Comparison of ENCODE assay signal across 1 cellular context in the genomic region with DNA sequence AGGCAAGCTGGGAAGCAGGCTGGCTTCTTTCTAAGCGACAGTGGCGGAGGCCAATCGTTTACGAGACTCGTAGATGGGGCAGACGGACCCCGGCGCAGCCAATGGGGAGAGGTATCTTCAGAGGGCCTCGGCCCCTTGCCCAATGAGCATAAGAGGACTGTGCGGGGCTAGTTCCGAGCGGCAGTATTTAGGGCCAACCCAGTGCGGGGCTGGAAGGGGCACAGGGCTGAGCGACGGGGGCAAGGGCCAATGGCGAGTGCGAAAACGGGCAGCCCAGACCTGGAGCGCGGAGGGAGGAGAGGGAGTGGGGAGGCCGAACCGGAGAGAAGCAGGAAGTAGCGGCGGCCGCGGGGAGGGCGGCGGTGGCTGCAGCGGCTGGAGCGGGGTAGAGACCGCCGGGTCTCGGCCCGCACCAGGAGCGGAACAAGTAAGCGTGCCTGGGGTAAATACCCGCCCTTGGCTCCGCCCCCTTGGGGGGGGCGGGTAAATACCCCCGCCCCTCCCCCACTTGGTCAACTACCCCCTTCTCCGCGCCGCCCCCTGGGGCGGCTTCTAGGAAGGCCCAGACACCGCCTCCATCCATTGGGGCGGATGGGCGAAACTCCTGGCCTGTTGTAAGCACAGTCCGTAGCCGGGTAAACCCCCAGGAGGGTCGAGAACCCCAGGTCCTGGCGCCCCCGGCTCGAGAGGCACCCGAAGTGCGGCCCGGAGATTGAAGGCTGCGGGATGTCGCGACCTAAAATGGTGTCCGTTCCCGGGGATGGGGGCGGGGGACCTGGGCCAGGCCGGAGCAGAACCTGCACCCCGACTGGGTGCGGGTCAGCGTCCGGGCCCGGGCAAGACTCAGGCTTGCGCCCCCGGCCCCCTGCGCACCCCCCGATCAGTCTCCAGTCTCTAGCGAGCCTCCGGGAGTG.
A peak's percentile ranks its signal among the peaks of the same experiment; 100 is the strongest.
TF ChIP-seq lines count a peak whose summit lies in the region.

A gene with protein sequence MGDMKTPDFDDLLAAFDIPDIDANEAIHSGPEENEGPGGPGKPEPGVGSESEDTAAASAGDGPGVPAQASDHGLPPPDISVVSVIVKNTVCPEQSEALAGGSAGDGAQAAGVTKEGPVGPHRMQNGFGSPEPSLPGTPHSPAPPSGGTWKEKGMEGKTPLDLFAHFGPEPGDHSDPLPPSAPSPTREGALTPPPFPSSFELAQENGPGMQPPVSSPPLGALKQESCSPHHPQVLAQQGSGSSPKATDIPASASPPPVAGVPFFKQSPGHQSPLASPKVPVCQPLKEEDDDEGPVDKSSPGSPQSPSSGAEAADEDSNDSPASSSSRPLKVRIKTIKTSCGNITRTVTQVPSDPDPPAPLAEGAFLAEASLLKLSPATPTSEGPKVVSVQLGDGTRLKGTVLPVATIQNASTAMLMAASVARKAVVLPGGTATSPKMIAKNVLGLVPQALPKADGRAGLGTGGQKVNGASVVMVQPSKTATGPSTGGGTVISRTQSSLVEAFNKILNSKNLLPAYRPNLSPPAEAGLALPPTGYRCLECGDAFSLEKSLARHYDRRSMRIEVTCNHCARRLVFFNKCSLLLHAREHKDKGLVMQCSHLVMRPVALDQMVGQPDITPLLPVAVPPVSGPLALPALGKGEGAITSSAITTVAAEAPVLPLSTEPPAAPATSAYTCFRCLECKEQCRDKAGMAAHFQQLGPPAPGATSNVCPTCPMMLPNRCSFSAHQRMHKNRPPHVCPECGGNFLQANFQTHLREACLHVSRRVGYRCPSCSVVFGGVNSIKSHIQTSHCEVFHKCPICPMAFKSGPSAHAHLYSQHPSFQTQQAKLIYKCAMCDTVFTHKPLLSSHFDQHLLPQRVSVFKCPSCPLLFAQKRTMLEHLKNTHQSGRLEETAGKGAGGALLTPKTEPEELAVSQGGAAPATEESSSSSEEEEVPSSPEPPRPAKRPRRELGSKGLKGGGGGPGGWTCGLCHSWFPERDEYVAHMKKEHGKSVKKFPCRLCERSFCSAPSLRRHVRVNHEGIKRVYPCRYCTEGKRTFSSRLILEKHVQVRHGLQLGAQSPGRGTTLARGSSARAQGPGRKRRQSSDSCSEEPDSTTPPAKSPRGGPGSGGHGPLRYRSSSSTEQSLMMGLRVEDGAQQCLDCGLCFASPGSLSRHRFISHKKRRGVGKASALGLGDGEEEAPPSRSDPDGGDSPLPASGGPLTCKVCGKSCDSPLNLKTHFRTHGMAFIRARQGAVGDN (plus strand): TSS at position 331 of the 914 bp plus-strand sequence. CDS start 3,993 bp downstream, outside the sequence.

TF ChIP-seq in liver, 16 proteins besides CTCF, POLR2A, EP300 and RAD21 (continued from another document):
- TF ChIP-seq, protein P1, sequence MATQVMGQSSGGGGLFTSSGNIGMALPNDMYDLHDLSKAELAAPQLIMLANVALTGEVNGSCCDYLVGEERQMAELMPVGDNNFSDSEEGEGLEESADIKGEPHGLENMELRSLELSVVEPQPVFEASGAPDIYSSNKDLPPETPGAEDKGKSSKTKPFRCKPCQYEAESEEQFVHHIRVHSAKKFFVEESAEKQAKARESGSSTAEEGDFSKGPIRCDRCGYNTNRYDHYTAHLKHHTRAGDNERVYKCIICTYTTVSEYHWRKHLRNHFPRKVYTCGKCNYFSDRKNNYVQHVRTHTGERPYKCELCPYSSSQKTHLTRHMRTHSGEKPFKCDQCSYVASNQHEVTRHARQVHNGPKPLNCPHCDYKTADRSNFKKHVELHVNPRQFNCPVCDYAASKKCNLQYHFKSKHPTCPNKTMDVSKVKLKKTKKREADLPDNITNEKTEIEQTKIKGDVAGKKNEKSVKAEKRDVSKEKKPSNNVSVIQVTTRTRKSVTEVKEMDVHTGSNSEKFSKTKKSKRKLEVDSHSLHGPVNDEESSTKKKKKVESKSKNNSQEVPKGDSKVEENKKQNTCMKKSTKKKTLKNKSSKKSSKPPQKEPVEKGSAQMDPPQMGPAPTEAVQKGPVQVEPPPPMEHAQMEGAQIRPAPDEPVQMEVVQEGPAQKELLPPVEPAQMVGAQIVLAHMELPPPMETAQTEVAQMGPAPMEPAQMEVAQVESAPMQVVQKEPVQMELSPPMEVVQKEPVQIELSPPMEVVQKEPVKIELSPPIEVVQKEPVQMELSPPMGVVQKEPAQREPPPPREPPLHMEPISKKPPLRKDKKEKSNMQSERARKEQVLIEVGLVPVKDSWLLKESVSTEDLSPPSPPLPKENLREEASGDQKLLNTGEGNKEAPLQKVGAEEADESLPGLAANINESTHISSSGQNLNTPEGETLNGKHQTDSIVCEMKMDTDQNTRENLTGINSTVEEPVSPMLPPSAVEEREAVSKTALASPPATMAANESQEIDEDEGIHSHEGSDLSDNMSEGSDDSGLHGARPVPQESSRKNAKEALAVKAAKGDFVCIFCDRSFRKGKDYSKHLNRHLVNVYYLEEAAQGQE (IDR thresholded peaks at IDR 0.05), result peak; percentile 22
- TF ChIP-seq NR2F2 (IDR thresholded peaks at IDR 0.05) (no peak), EGR1 (IDR thresholded peaks at IDR 0.05; ENCODE audit: low read depth in 2 of 2) (no peak), SP1 (IDR thresholded peaks at IDR 0.05) (peak; percentile 99), TAF1 (conservative IDR thresholded peaks at IDR 0.05) (peak; percentile 76), HNF4A (conservative IDR thresholded peaks at IDR 0.05) (peak in 1 of 2 donors; percentile 5), JUND (IDR thresholded peaks at IDR 0.05) (no peak)
